In the genomic region with DNA sequence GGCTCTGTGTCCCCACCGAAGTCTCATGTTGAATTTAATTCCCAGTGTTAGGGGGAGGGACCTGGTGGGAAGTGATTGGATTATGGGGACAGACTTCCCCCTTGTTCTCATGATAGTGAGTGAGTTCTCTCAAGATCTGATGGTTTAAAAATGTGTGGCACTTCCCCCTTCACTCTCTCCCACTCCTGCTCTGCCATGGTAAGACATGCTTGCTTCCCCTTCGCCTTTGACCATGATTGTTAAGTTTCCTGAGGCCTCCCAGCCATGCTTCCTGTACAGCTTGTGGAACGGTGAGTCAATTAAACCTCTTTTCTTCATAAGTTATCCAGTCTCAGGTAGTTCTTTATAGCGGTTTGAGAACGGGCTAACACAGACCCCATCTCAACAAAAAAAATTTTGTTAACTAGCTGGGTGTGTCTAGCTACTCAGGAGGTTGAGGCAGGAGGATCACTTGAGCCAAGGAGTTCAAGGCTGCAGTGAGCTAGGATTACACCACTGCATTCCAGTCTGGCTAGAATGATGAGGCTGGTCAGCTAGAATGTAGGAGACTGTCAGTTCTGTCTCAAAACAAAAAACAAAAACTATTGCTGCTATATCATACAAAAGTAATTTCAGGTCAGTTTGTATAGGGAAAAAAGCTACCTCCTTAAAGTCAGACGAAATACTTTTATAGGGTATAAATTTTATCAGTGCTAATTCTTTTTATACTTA, we compare ENCODE assay signal across 1 cellular context.
TF ChIP-seq lines count a peak whose summit lies in the region.

No MANE protein-coding gene starts in this region.

TF ChIP-seq in GM23338, 12 proteins besides CTCF, POLR2A, EP300 and RAD21 (continued from another document):
- TF ChIP-seq, protein P1, sequence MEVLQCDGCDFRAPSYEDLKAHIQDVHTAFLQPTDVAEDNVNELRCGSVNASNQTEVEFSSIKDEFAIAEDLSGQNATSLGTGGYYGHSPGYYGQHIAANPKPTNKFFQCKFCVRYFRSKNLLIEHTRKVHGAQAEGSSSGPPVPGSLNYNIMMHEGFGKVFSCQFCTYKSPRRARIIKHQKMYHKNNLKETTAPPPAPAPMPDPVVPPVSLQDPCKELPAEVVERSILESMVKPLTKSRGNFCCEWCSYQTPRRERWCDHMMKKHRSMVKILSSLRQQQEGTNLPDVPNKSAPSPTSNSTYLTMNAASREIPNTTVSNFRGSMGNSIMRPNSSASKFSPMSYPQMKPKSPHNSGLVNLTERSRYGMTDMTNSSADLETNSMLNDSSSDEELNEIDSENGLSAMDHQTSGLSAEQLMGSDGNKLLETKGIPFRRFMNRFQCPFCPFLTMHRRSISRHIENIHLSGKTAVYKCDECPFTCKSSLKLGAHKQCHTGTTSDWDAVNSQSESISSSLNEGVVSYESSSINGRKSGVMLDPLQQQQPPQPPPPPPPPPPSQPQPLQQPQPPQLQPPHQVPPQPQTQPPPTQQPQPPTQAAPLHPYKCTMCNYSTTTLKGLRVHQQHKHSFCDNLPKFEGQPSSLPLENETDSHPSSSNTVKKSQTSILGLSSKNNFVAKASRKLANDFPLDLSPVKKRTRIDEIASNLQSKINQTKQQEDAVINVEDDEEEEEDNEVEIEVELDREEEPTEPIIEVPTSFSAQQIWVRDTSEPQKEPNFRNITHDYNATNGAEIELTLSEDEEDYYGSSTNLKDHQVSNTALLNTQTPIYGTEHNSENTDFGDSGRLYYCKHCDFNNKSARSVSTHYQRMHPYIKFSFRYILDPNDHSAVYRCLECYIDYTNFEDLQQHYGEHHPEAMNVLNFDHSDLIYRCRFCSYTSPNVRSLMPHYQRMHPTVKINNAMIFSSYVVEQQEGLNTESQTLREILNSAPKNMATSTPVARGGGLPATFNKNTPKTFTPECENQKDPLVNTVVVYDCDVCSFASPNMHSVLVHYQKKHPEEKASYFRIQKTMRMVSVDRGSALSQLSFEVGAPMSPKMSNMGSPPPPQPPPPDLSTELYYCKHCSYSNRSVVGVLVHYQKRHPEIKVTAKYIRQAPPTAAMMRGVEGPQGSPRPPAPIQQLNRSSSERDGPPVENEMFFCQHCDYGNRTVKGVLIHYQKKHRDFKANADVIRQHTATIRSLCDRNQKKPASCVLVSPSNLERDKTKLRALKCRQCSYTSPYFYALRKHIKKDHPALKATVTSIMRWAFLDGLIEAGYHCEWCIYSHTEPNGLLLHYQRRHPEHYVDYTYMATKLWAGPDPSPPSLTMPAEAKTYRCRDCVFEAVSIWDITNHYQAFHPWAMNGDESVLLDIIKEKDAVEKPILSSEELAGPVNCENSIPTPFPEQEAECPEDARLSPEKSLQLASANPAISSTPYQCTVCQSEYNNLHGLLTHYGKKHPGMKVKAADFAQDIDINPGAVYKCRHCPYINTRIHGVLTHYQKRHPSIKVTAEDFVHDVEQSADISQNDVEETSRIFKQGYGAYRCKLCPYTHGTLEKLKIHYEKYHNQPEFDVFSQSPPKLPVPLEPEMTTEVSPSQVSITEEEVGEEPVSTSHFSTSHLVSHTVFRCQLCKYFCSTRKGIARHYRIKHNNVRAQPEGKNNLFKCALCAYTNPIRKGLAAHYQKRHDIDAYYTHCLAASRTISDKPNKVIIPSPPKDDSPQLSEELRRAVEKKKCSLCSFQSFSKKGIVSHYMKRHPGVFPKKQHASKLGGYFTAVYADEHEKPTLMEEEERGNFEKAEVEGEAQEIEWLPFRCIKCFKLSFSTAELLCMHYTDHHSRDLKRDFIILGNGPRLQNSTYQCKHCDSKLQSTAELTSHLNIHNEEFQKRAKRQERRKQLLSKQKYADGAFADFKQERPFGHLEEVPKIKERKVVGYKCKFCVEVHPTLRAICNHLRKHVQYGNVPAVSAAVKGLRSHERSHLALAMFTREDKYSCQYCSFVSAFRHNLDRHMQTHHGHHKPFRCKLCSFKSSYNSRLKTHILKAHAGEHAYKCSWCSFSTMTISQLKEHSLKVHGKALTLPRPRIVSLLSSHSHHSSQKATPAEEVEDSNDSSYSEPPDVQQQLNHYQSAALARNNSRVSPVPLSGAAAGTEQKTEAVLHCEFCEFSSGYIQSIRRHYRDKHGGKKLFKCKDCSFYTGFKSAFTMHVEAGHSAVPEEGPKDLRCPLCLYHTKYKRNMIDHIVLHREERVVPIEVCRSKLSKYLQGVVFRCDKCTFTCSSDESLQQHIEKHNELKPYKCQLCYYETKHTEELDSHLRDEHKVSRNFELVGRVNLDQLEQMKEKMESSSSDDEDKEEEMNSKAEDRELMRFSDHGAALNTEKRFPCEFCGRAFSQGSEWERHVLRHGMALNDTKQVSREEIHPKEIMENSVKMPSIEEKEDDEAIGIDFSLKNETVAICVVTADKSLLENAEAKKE (CRISPR knock-in tag; IDR thresholded peaks at IDR 0.05) = no peak
- TF ChIP-seq EZH2phosphoT487 (IDR thresholded peaks at IDR 0.05; ENCODE audit: unreplicated experiment) (no peak), STAT1 (IDR thresholded peaks at IDR 0.05; ENCODE audit: unreplicated experiment) (no peak), EZH2 (IDR thresholded peaks at IDR 0.05; ENCODE audit: low read depth, unreplicated experiment) (no peak), JUNB (IDR thresholded peaks at IDR 0.05; ENCODE audit: unreplicated experiment) (no peak), CREB1 (CRISPR knock-in tag; IDR thresholded peaks at IDR 0.05; ENCODE audit: low read depth) (no peak), ZNF331 (CRISPR knock-in tag; IDR thresholded peaks at IDR 0.05; ENCODE audit: low read depth) (no peak), NANOG (IDR thresholded peaks at IDR 0.05; ENCODE audit: borderline replicate concordance) (no peak), ZNF114 (CRISPR knock-in tag; IDR thresholded peaks at IDR 0.05) (no peak)
- TF ChIP-seq, protein P2, sequence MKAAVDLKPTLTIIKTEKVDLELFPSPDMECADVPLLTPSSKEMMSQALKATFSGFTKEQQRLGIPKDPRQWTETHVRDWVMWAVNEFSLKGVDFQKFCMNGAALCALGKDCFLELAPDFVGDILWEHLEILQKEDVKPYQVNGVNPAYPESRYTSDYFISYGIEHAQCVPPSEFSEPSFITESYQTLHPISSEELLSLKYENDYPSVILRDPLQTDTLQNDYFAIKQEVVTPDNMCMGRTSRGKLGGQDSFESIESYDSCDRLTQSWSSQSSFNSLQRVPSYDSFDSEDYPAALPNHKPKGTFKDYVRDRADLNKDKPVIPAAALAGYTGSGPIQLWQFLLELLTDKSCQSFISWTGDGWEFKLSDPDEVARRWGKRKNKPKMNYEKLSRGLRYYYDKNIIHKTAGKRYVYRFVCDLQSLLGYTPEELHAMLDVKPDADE (IDR thresholded peaks at IDR 0.05) = no peak
TF ChIP-seq in GM23338: peak in this region for 0.
